ENCODE assay signal across 24 cellular contexts in the genomic region with DNA sequence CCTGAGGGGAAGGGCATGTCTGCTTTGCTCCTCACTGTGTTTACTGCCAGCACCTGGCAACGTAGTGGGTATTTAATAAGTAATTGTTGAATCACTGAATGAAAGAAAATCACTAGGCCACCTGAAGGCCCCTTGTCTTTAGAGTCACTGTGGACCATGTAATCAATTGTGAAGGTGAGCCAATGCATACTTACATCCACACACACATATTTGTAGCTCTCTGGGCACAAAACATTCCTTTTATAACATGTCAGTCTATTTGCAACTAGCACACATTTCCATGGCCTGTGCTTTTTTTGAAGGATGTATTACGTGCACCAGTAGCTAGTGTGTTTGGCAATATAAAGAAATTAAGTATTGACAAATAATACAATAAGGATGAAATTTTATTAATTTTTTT. TPM values are rescaled to one million over a fixed set of nuclear protein-coding genes. Genes with fewer than 3 reads are reported as not detected.
DNase-seq lines count a peak whose midpoint lies in the region; ATAC-seq, FAIRE-seq and TF ChIP-seq lines count a peak whose summit lies in the region.
"Had no signal": no experiment of that assay in that cellular context is flagged by ENCODE, and none has a peak within 500 bp of the region (broad histone marks: within the 10 kb centered on the region; RNA-seq: fewer than 3 reads in every experiment).

No MANE protein-coding gene starts in this region.

- in situ Hi-C loops in gastrocnemius medialis (cut with MboI; ENCODE audit: low sequenced_read_pairs in 4 of 4) = no loop called here

- H3K27ac ChIP-seq in esophagus squamous epithelium (peak overlapping the region; percentile 21 to 88 (median 82)), gastrocnemius medialis (peak overlapping the region; percentile 17 to 66 (median 51)), left lung (peak overlapping the region in 1 of 2 donors; percentile 46), kidney (ENCODE audit: low read depth in 2 of 2, low read length in 2 of 2) (peak overlapping the region in 1 of 2 donors; percentile 53)
- H3K27ac ChIP-seq: hepatocyte, neural progenitor cell had no signal

- ATAC-seq in gastrocnemius medialis = no peak
- ATAC-seq in left lung = no peak

- intact Hi-C loops in esophagus squamous epithelium (cut with DNase I) = no loop called here
- intact Hi-C loops in gastrocnemius medialis (cut with DNase I; ENCODE audit: low total_unique reads) = no loop called here
- intact Hi-C loops in left lung (cut with DNase I) = no loop called here
- intact Hi-C loops in kidney (cut with DNase I) = no loop called here

- H3K27me3 ChIP-seq in esophagus squamous epithelium = no peaks in the 10 kb centered on the region
- H3K27me3 ChIP-seq in gastrocnemius medialis = no peaks in the 10 kb centered on the region
- no peaks in the 10 kb centered on the region for H3K27me3 ChIP-seq in left lung
- H3K27me3 ChIP-seq: hepatocyte, neural progenitor cell had no signal

- WGBS in esophagus squamous epithelium, 2 donors = 47 to 66% methylated on average over 2 of the region's 2 CpGs

- TF ChIP-seq POLR2A in esophagus squamous epithelium (IDR thresholded peaks at IDR 0.05) (no peak), gastrocnemius medialis (IDR thresholded peaks at IDR 0.05) (no peak)

- H3K4me1 ChIP-seq in esophagus squamous epithelium (peaks cover 13 to 84% (median 34%) of the 10 kb centered on the region in 3 donors), gastrocnemius medialis (peaks cover 22 to 25% of the 10 kb centered on the region in 2 donors), left lung (peaks cover 18 to 49% of the 10 kb centered on the region in 2 donors), kidney (ENCODE audit: control insufficient read depth in 1 of 2, insufficient read depth in 1 of 2, low read depth in 1 of 2, low read length in 2 of 2) (peaks cover 14 to 17% of the 10 kb centered on the region in 2 donors)
- H3K4me1 ChIP-seq: neural progenitor cell had no signal

- no peak for TF ChIP-seq CTCF in D721Med (IDR thresholded peaks at IDR 0.05; ENCODE audit: insufficient read depth, missing control alignments)
- no peak for TF ChIP-seq CTCF in esophagus squamous epithelium (IDR thresholded peaks at IDR 0.05)
- TF ChIP-seq CTCF in gastrocnemius medialis (IDR thresholded peaks at IDR 0.05 in 4 of 5, conservative IDR thresholded peaks at IDR 0.05 in 1 of 5) = no peak
- TF ChIP-seq CTCF in left lung (IDR thresholded peaks at IDR 0.05) = no peak
- TF ChIP-seq CTCF in kidney (IDR thresholded peaks at IDR 0.05; ENCODE audit: borderline replicate concordance, extremely low read depth, insufficient read depth) = no peak

- H3K36me3 ChIP-seq in esophagus squamous epithelium (no peaks in the 10 kb centered on the region), gastrocnemius medialis (no peaks in the 10 kb centered on the region), left lung (no peaks in the 10 kb centered on the region), kidney (ENCODE audit: control insufficient read depth in 1 of 2, insufficient read depth in 2 of 2, low read length in 2 of 2) (no peaks in the 10 kb centered on the region)
- H3K36me3 ChIP-seq: neural progenitor cell had no signal

- FAIRE-seq in D721Med (lab: Jason Lieb, UNC) (peak; percentile 81), kidney (lab: Jason Lieb, UNC) (no peak)
- FAIRE-seq: GM12891, H54 had no signal

- H3K4me3 ChIP-seq in esophagus squamous epithelium (no peak overlapping the region), gastrocnemius medialis (no peak overlapping the region), left lung (no peak overlapping the region), kidney (ENCODE audit: low read length in 2 of 2) (no peak overlapping the region)
- H3K4me3 ChIP-seq: hepatocyte, neural progenitor cell, skin epidermis had no signal

- H3K9me3 ChIP-seq in esophagus squamous epithelium (no peaks in the 10 kb centered on the region), gastrocnemius medialis (no peaks in the 10 kb centered on the region), left lung (no peaks in the 10 kb centered on the region), kidney (ENCODE audit: control insufficient read depth in 1 of 2, low read length in 2 of 2) (no peaks in the 10 kb centered on the region)
- H3K9me3 ChIP-seq: Caco-2 had no signal

- H3K9ac ChIP-seq in kidney (ENCODE audit: low read length in 2 of 2) = no peak overlapping the region
- H3K9ac ChIP-seq: neural progenitor cell had no signal

- no peak for DNase-seq in D721Med (ENCODE audit: insufficient read length, low spot score)
- peak; percentile 55 for DNase-seq in NCI-H69 (lab: John Stamatoyannopoulos, UW)
- no peak for DNase-seq in esophagus squamous epithelium (lab: John Stamatoyannopoulos, UW)
- no peak for DNase-seq in gastrocnemius medialis
- no peak for DNase-seq in left lung
- no peak for DNase-seq in OCI-M2 (lab: John Stamatoyannopoulos, UW; ENCODE audit: unreplicated experiment)
- no peak for DNase-seq in kidney
- no peak for DNase-seq in globus pallidus (ENCODE audit: low spot score)
- DNase-seq: activated B cell treated with CpG ODN at 0.5 μM for 24 hours; activated CD4-positive, alpha-beta T cell treated with anti-CD3 and anti-CD28 coated beads, Interleukin-2, amount 50 U/mL, for 4 hours; activated naive CD4-positive, alpha-beta T cell treated with anti-CD3 and anti-CD28 coated beads, Interleukin-2, amount 50 U/mL, for 16 hours; amygdala; C1 segment of cervical spinal cord; Caco-2; caudate nucleus; Kasumi-1; NCI-H1048; NCI-H187 treated with DMSO at 0.1 percent for 48 hours; stimulated activated CD4-positive, alpha-beta T cell treated with anti-CD3 and anti-CD28 coated beads, Interleukin-1b, Interleukin-23, amount 100 ng/mL, for 48 hours had no signal

RNA-seq across cellular contexts. Expression of a gene that starts 11.2 kb away (rescaled TPM):
- total RNA-seq in esophagus squamous epithelium (10 to 100 TPM; 20.2 to 39.1 (median 35.6) TPM), gastrocnemius medialis (1 to 10 TPM; 1.6 to 4.2 (median 2.6) TPM), left lung (10 to 100 TPM; 24.0 to 26.6 TPM), kidney (40.8 TPM)
- 5.2 TPM for polyA plus RNA-seq in kidney (ENCODE audit: insufficient read depth, low read depth, low replicate concordance)
